Comparison of ENCODE assay signal across 19 cellular contexts in the genomic region with DNA sequence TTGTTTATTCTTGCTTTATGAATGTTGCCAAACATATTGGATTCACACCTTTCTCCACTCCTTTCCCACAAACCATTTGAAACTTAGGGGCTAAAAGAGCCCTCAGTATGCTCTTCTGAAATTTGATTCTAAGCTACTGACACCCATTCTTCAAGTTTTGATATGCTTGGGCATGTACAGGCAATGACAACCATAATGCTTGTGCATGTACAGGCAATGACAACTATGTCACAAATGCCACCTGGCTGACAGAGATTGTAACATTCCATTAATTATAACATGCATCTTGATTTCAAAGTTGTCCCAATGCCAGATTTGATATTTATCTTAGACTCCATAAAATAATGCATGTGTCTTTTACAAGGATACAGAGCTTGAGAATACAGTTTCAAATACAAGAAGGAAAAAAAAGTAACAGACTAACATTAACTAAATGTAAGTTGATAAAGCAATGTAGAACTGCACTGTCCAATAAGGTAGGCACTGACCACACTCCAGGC. TPM values are rescaled to one million over a fixed set of nuclear protein-coding genes. Genes with fewer than 3 reads are reported as not detected.
DNase-seq lines count a peak whose midpoint lies in the region; ATAC-seq and TF ChIP-seq lines count a peak whose summit lies in the region.
"Had no signal": no experiment of that assay in that cellular context is flagged by ENCODE, and none has a peak within 500 bp of the region (broad histone marks: within the 10 kb centered on the region; RNA-seq: fewer than 3 reads in every experiment).

No MANE protein-coding gene starts in this region.

- TF ChIP-seq POLR2A in prostate gland (IDR thresholded peaks at IDR 0.05), result no peak

- H3K27me3 ChIP-seq in prostate gland (replicated peaks; ENCODE audit: insufficient read depth) (no peaks in the 10 kb centered on the region), mesendoderm (ENCODE audit: insufficient read depth, low read length, poor library complexity) (no peaks in the 10 kb centered on the region)
- H3K27me3 ChIP-seq: SJCRH30 had no signal

- H3K79me2 ChIP-seq in mesendoderm (ENCODE audit: control insufficient read depth, insufficient read depth, low read length), result no peaks in the 10 kb centered on the region

- no peak overlapping the region for H3K56ac ChIP-seq in mesendoderm (ENCODE audit: low read length)

- no peak overlapping the region for H3K27ac ChIP-seq in prostate gland
- no peak overlapping the region for H3K27ac ChIP-seq in mesendoderm (ENCODE audit: low read depth, low read length)
- H3K27ac ChIP-seq: SJCRH30 had no signal

- no peak overlapping the region for H3K4me2 ChIP-seq in mesendoderm (ENCODE audit: low read length)

- H3K4ac ChIP-seq in mesendoderm (ENCODE audit: low read depth, low read length), result no peak overlapping the region

- H3K27ac Mint-ChIP-seq in activated naive CD4-positive, alpha-beta T cell treated with anti-CD3 and anti-CD28 coated beads, Interleukin-2, amount 50 U/mL, for 72 hours, result no peak overlapping the region

- no peak overlapping the region for H2BK5ac ChIP-seq in mesendoderm (ENCODE audit: low read length)

- no peak overlapping the region for H3K9ac ChIP-seq in mesendoderm (ENCODE audit: low read length)

- H2BK120ac ChIP-seq in mesendoderm (ENCODE audit: low read depth, low read length), result no peak overlapping the region

- TF ChIP-seq CTCF in LNCaP clone FGC (IDR thresholded peaks at IDR 0.05; ENCODE audit: control insufficient read depth, extremely low read depth, insufficient read depth) (peak; percentile 31; the same call in 1 of the 2 replicates), epithelial cell of esophagus (IDR thresholded peaks at IDR 0.05; ENCODE audit: insufficient read depth, low read depth, low read length, missing control alignments) (no peak), prostate gland (IDR thresholded peaks at IDR 0.05) (no peak)

- no peak overlapping the region for H3K4me3 ChIP-seq in LNCaP clone FGC (ENCODE audit: low read depth, low read length)
- H3K4me3 ChIP-seq in epithelial cell of esophagus (ENCODE audit: low read length), result no peak overlapping the region
- no peak overlapping the region for H3K4me3 ChIP-seq in prostate gland
- H3K4me3 ChIP-seq in mesendoderm (ENCODE audit: low read length), result no peak overlapping the region
- H3K4me3 ChIP-seq: SJCRH30 had no signal

- H2AK5ac ChIP-seq in mesendoderm (ENCODE audit: low read length), result no peak overlapping the region

- peaks cover 0 to 7% of the 10 kb centered on the region in 2 donors for H3K9me3 Mint-ChIP-seq in activated naive CD4-positive, alpha-beta T cell treated with anti-CD3 and anti-CD28 coated beads, Interleukin-2, amount 50 U/mL, for 72 hours

- intact Hi-C loops in prostate gland (cut with DNase I), result no loop called here

- no peak overlapping the region for H4K5ac ChIP-seq in mesendoderm (ENCODE audit: low read length)

- H3K18ac ChIP-seq in mesendoderm (ENCODE audit: low read length), result no peak overlapping the region

- no peak overlapping the region for H4K8ac ChIP-seq in mesendoderm (ENCODE audit: low read depth, low read length)

- ATAC-seq in activated naive CD4-positive, alpha-beta T cell treated with anti-CD3 and anti-CD28 coated beads, Interleukin-2, amount 50 U/mL, for 72 hours, result no peak
- ATAC-seq: HepG2 had no signal

- no peak overlapping the region for H3K23ac ChIP-seq in mesendoderm (ENCODE audit: low read length)

- H3K36me3 Mint-ChIP-seq in activated naive CD4-positive, alpha-beta T cell treated with anti-CD3 and anti-CD28 coated beads, Interleukin-2, amount 50 U/mL, for 72 hours, result no peaks in the 10 kb centered on the region

- H3K79me1 ChIP-seq in mesendoderm (ENCODE audit: low read length), result no peaks in the 10 kb centered on the region

- no peaks in the 10 kb centered on the region for H3K4me1 ChIP-seq in prostate gland (replicated peaks)
- peaks cover 10% of the 10 kb centered on the region for H3K4me1 ChIP-seq in mesendoderm (ENCODE audit: control insufficient read depth, low read depth, low read length)
- H3K4me1 ChIP-seq: SJCRH30 had no signal

- DNase-seq in LNCaP clone FGC (ENCODE audit: low read depth), result peak; percentile 93
- peak; percentile 71 for DNase-seq in NCI-H2171 (lab: John Stamatoyannopoulos, UW)
- DNase-seq in epithelial cell of esophagus (ENCODE audit: low read depth), result peak; percentile 88
- peak; percentile 11 for DNase-seq in prostate gland (ENCODE audit: low spot score)
- no peak for DNase-seq in mesendoderm
- no peak for DNase-seq in activated naive CD4-positive, alpha-beta T cell treated with anti-CD3 and anti-CD28 coated beads, Interleukin-2, amount 50 U/mL, for 72 hours (ENCODE audit: low spot score in 2 of 2)
- no peak for DNase-seq in GM19240 (ENCODE audit: insufficient read length, low spot score)
- DNase-seq: ACHN; AML-193; Caco-2; DMS153; EL; KG1; NCI-H1092; NCI-H187 treated with DMSO at 0.1 percent for 48 hours; NCI-H524 treated with DMSO at 0.1 percent for 48 hours; NK-92 treated with Interleukin-12 subunit alpha and Interleukin-12 subunit beta, amount 100 ng/mL, for 24 hours; SJCRH30 had no signal

- no peak overlapping the region for H2BK15ac ChIP-seq in mesendoderm (replicated peaks; ENCODE audit: low read depth)

- no peaks in the 10 kb centered on the region for H3K36me3 ChIP-seq in prostate gland
- no peaks in the 10 kb centered on the region for H3K36me3 ChIP-seq in mesendoderm (ENCODE audit: control insufficient read depth, insufficient read depth, low read length)
- H3K36me3 ChIP-seq: SJCRH30 had no signal

- no peaks in the 10 kb centered on the region for H3K9me3 ChIP-seq in prostate gland
- H3K9me3 ChIP-seq: Caco-2, SJCRH30 had no signal

RNA-seq across cellular contexts. Expression of a gene that starts 17.5 kb away (rescaled TPM):
- total RNA-seq in prostate gland, result 1 to 10 TPM; 5.3 to 5.7 TPM
- polyA plus RNA-seq in mesendoderm (2013, experiment 1 of 2), result 80.6 TPM
- 81.4 TPM for polyA plus RNA-seq in mesendoderm (2013, experiment 2 of 2)
- total RNA-seq in activated naive CD4-positive, alpha-beta T cell treated with anti-CD3 and anti-CD28 coated beads, Interleukin-2, amount 50 U/mL, for 72 hours, result 100 to 1,000 TPM; 121 to 233 TPM

Comparison
In these comparisons a context has a peak if more than half of its experiments do, and no peak if none do; other contexts are left out.
1. DNase-seq: peak in LNCaP clone FGC (single experiment), NCI-H2171 (single experiment), epithelial cell of esophagus (single experiment) and prostate gland (single experiment); none in mesendoderm (single experiment), activated naive CD4-positive, alpha-beta T cell treated with anti-CD3 and anti-CD28 coated beads, Interleukin-2, amount 50 U/mL, for 72 hours (0 of 2) and GM19240 (single experiment).
2. RNA of a gene that starts 17.5 kb away (total RNA-seq): 121 to 233 TPM in activated naive CD4-positive, alpha-beta T cell treated with anti-CD3 and anti-CD28 coated beads, Interleukin-2, amount 50 U/mL, for 72 hours; 5.3 to 5.7 TPM in prostate gland; every median in the first group is over 10 times any median in the second.